Comparison of ENCODE assay signal across 24 cellular contexts in the genomic region with DNA sequence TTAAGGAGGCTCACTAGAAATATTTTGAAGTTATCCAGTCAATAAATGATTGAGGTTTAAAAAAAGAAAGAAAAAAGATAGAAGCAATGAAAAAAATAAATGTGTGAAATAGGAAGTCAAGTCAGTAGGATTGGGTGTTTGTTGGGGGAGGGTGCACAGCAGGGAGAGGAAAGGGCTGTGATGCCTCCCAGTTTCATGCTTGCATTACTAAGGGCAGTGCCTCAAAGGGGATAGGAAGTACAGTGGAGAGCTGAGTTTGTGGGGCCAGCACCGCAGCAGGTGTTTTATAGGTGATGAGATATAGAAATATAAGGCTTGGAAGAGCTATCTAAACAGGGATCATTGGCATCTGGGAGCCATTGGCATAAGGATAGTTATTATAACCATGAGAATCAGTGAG.
"Had no signal": no experiment of that assay in that cellular context is flagged by ENCODE, and none has a peak within 500 bp of the region (broad histone marks: within the 10 kb centered on the region; RNA-seq: fewer than 3 reads in every experiment).

No MANE protein-coding gene starts in this region.

- H3K27ac ChIP-seq: HL-60, KMS-11, SJSA1, SK-N-MC had no signal

- H3K4me3 ChIP-seq: K562, SJSA1, SK-N-MC had no signal

- ATAC-seq: K562, T-cell had no signal

- DNase-seq: Kasumi-1, MM.1S, NCI-H1092 treated with DMSO at 0.1 percent for 48 hours, NCI-H1436, NCI-H187, NCI-H2029, NCI-H2081 treated with DMSO at 0.1 percent for 48 hours, NCI-H2171, NCI-H226, NCI-H446, NCI-H510A, NCI-H524 treated with DMSO at 0.1 percent for 48 hours, NCI-H69, NCI-H774, Right ventricle myocardium superior, RPMI8226, SIG-M5, SW 1271, T-cell had no signal

- H3K27me3 ChIP-seq: SJSA1 had no signal

- H3K9me3 ChIP-seq: SJSA1 had no signal

- H3K36me3 ChIP-seq: SJSA1 had no signal

- H3K9ac ChIP-seq: KMS-11 had no signal

- H3K4me1 ChIP-seq: SJSA1 had no signal
